Comparison of ENCODE assay signal across 8 cellular contexts in genomic region chr9:4901401-4902134, GRCh38.
A peak's percentile ranks its signal among the peaks of the same experiment; 100 is the strongest.
DNase-seq lines count a peak whose midpoint lies in the region; ATAC-seq and TF ChIP-seq lines count a peak whose summit lies in the region.
"Not testable (repeated sequence)": the region's sequence is repeated elsewhere in the genome, so short reads cannot be mapped to it uniquely, and the experiment has no call there.

No MANE protein-coding gene starts in this region.

- not testable (repeated sequence) for H3K36me3 ChIP-seq in neuronal stem cell (replicated peaks in 1 of 2; ENCODE audit: control insufficient read depth in 2 of 2, insufficient read depth in 2 of 2, low read length in 2 of 2)

- H3K23ac ChIP-seq in neuronal stem cell (ENCODE audit: low read depth, low read length, poor library complexity), result not testable (repeated sequence)

- not testable (repeated sequence) for H3K18ac ChIP-seq in neuronal stem cell (ENCODE audit: low read length)

- H2BK5ac ChIP-seq in neuronal stem cell (ENCODE audit: low read length), result not testable (repeated sequence)

- H3K4me2 ChIP-seq in neuronal stem cell (ENCODE audit: insufficient read depth, low read length, poor library complexity, severe bottlenecking), result not testable (repeated sequence)

- H2BK15ac ChIP-seq in neuronal stem cell (ENCODE audit: low read length), result not testable (repeated sequence)

- H3K27me3 ChIP-seq in neuronal stem cell (ENCODE audit: control insufficient read depth in 3 of 3, insufficient read depth in 3 of 3, low read depth in 1 of 3, low read length in 3 of 3), result not testable (repeated sequence)

- WGBS in neuronal stem cell (ENCODE audit: extremely low coverage in 2 of 2, insufficient read length in 2 of 2, insufficient replicate concordance in 1 of 2), 2 donors, result no CpG with 5 or more reads among the region's 11 CpGs

- H3K14ac ChIP-seq in neuronal stem cell (ENCODE audit: low read length), result not testable (repeated sequence)

- not testable (repeated sequence) for H3K9ac ChIP-seq in neuronal stem cell (ENCODE audit: low read depth, low read length, poor library complexity)

- DNase-seq in DMS53 treated with DMSO at 0.1 percent for 48 hours (lab: John Stamatoyannopoulos, UW; ENCODE audit: unreplicated experiment), result peak; percentile 10
- DNase-seq in LHCN-M2 (ENCODE audit: low read depth), result peak; percentile 66
- DNase-seq in T-helper 17 cell; neuronal stem cell (ENCODE audit: low spot score): not testable (repeated sequence)
- peak; percentile 11 for DNase-seq in activated naive CD4-positive, alpha-beta T cell treated with Interleukin-2 at 50 U/mL for 16 hours
- DNase-seq in epithelial cell of proximal tubule (ENCODE audit: low read depth), result peak; percentile 53
- peak; percentile 83 for DNase-seq in kidney glomerular epithelial cell (lab: John Stamatoyannopoulos, UW)
- peak; percentile 12 to 35 for DNase-seq in stimulated activated naive CD8-positive, alpha-beta T cell treated with anti-CD3 and anti-CD28 coated beads, Interleukin-15, amount 100 ng/mL, for 72 hours

- not testable (repeated sequence) for H4K91ac ChIP-seq in neuronal stem cell (ENCODE audit: low read depth, low read length, poor library complexity)

- H3K79me1 ChIP-seq in neuronal stem cell (ENCODE audit: low read depth, low read length), result not testable (repeated sequence)

- TF ChIP-seq CTCF in epithelial cell of proximal tubule (conservative IDR thresholded peaks at IDR 0.05; ENCODE audit: low read depth, low read length), result not testable (repeated sequence)

- H2AFZ ChIP-seq in neuronal stem cell (ENCODE audit: low read length), result peak overlapping the region; percentile 59

- not testable (repeated sequence) for H2AK5ac ChIP-seq in neuronal stem cell (ENCODE audit: low read depth, low read length)

- not testable (repeated sequence) for H3K36me3 Mint-ChIP-seq in T-helper 17 cell (ENCODE audit: low read depth)

- H3K4me1 ChIP-seq in neuronal stem cell (ENCODE audit: control insufficient read depth in 2 of 2, insufficient read depth in 1 of 2, low read depth in 1 of 2, low read length in 2 of 2), result not testable (repeated sequence)

- H2BK12ac ChIP-seq in neuronal stem cell (ENCODE audit: low read length), result not testable (repeated sequence)

- H2BK120ac ChIP-seq in neuronal stem cell (ENCODE audit: low read depth, low read length), result not testable (repeated sequence)

- H4K8ac ChIP-seq in neuronal stem cell (ENCODE audit: low read depth, low read length), result not testable (repeated sequence)

- H3K27me3 Mint-ChIP-seq in T-helper 17 cell; stimulated activated naive CD8-positive, alpha-beta T cell treated with anti-CD3 and anti-CD28 coated beads, Interleukin-15, amount 100 ng/mL, for 72 hours: not testable (repeated sequence)

- not testable (repeated sequence) for H3K4me1 Mint-ChIP-seq in T-helper 17 cell; stimulated activated naive CD8-positive, alpha-beta T cell treated with anti-CD3 and anti-CD28 coated beads, Interleukin-15, amount 100 ng/mL, for 72 hours

- peak overlapping the region; percentile 48 for H3K27ac Mint-ChIP-seq in T-helper 17 cell
- H3K27ac Mint-ChIP-seq in stimulated activated naive CD8-positive, alpha-beta T cell treated with anti-CD3 and anti-CD28 coated beads, Interleukin-15, amount 100 ng/mL, for 72 hours, result peak overlapping the region; percentile 28 to 31

- peaks cover 23 to 36% of the 10 kb centered on the region in 2 donors for H3K9me3 Mint-ChIP-seq in stimulated activated naive CD8-positive, alpha-beta T cell treated with anti-CD3 and anti-CD28 coated beads, Interleukin-15, amount 100 ng/mL, for 72 hours

- peak overlapping the region; percentile 46 for H3K4me3 ChIP-seq in epithelial cell of proximal tubule (ENCODE audit: low read depth, low read length)
- not testable (repeated sequence) for H3K4me3 ChIP-seq in neuronal stem cell (ENCODE audit: low read length in 2 of 2)

- H3K4ac ChIP-seq in neuronal stem cell (ENCODE audit: low read length), result not testable (repeated sequence)

- H3K9me3 ChIP-seq in T-helper 17 cell (ENCODE audit: control insufficient read depth, low read length, poor library complexity, severe bottlenecking); neuronal stem cell (replicated peaks in 1 of 2; ENCODE audit: control insufficient read depth in 2 of 2, insufficient read depth in 1 of 2, low read depth in 1 of 2, low read length in 2 of 2): not testable (repeated sequence)

- peak overlapping the region; percentile 22 for H3K4me3 Mint-ChIP-seq in T-helper 17 cell
- H3K4me3 Mint-ChIP-seq in stimulated activated naive CD8-positive, alpha-beta T cell treated with anti-CD3 and anti-CD28 coated beads, Interleukin-15, amount 100 ng/mL, for 72 hours, result peak overlapping the region; percentile 58 to 59

- H3K27ac ChIP-seq in neuronal stem cell (replicated peaks; ENCODE audit: low read length), result not testable (repeated sequence)

- peak; percentile 30 for ATAC-seq in T-helper 17 cell
- ATAC-seq in stimulated activated naive CD8-positive, alpha-beta T cell treated with anti-CD3 and anti-CD28 coated beads, Interleukin-15, amount 100 ng/mL, for 72 hours, result peak; percentile 74
